Comparison of ENCODE assay signal across 8 cellular contexts in genomic region chr2:73235315-73236028, GRCh38. TPM values are rescaled to one million over a fixed set of nuclear protein-coding genes. Genes with fewer than 3 reads are reported as not detected.
DNase-seq lines count a peak whose midpoint lies in the region; ATAC-seq lines count a peak whose summit lies in the region.
"Had no signal": no experiment of that assay in that cellular context is flagged by ENCODE, and none has a peak within 500 bp of the region (broad histone marks: within the 10 kb centered on the region; RNA-seq: fewer than 3 reads in every experiment).

No MANE protein-coding gene starts in this region.

- CTCF ChIA-PET in activated CD4-positive, alpha-beta memory T cell treated with anti-CD3 and anti-CD28 coated beads for 36 hours (lab: Charles Lee) = interaction anchor here (0.6 to 10.2 kb wide), 7 partner anchors 21 to 636 kb away, joined by 3 to 70 read pairs (median 4); partner anchors contain the start of genes EGR4 and SMYD5

- peak overlapping the region; percentile 98 for H3K4me3 ChIP-seq in HUES64 (ENCODE audit: low read length)
- H3K4me3 ChIP-seq in iPS DF 6.9 (ENCODE audit: low read length) = peak overlapping the region; percentile 78; the same call in 1 of the 2 replicates

- DNase-seq in activated CD4-positive, alpha-beta memory T cell treated with anti-CD3 and anti-CD28 coated beads for 36 hours = peak; percentile 23
- DNase-seq in iPS DF 6.9 (ENCODE audit: low read depth, low spot score) = no peak
- DNase-seq in stimulated activated naive CD8-positive, alpha-beta T cell treated with anti-CD3 and anti-CD28 coated beads, Interleukin-15, amount 100 ng/mL, for 72 hours = no peak
- no peak for DNase-seq in glomerular visceral epithelial cell (ENCODE audit: extremely low spot score)
- no peak for DNase-seq in midbrain (lab: John Stamatoyannopoulos, UW)

- peaks cover 33% of the 10 kb centered on the region for H3K36me3 ChIP-seq in HUES64 (ENCODE audit: insufficient read depth, low read length)
- H3K36me3 ChIP-seq in iPS DF 6.9 (ENCODE audit: control insufficient read depth, insufficient read depth, low read length) = peaks cover 4% of the 10 kb centered on the region; the same call in 1 of the 2 replicates

- peak overlapping the region; percentile 87 for H3K4me3 Mint-ChIP-seq in activated CD4-positive, alpha-beta memory T cell treated with anti-CD3 and anti-CD28 coated beads for 36 hours
- H3K4me3 Mint-ChIP-seq in stimulated activated naive CD8-positive, alpha-beta T cell treated with anti-CD3 and anti-CD28 coated beads, Interleukin-15, amount 100 ng/mL, for 72 hours = peak overlapping the region; percentile 92 to 98

- no peaks in the 10 kb centered on the region for H3K9me3 ChIP-seq in HUES64 (ENCODE audit: insufficient read depth, low read depth, low read length)
- no peaks in the 10 kb centered on the region for H3K9me3 ChIP-seq in iPS DF 6.9 (ENCODE audit: control insufficient read depth, insufficient read depth, low read length)

- intact Hi-C loops in activated CD4-positive, alpha-beta memory T cell treated with anti-CD3 and anti-CD28 coated beads for 36 hours (cut with micrococcal nuclease) = loop anchor here (1.0 to 10.0 kb wide), 2 partner anchors 55 to 1219 kb away; partner anchors contain the start of genes INO80B and WBP1

- H3K27ac ChIP-seq in HUES64 (ENCODE audit: low read depth, low read length) = no peak overlapping the region
- no peak overlapping the region for H3K27ac ChIP-seq in iPS DF 6.9 (ENCODE audit: low read length)

- H3K27me3 ChIP-seq in HUES64 (ENCODE audit: insufficient read depth, low read length) (no peaks in the 10 kb centered on the region), iPS DF 6.9 (ENCODE audit: control insufficient read depth, insufficient read depth, low read length) (no peaks in the 10 kb centered on the region)

- peaks cover 44% of the 10 kb centered on the region for H3K4me1 Mint-ChIP-seq in activated CD4-positive, alpha-beta memory T cell treated with anti-CD3 and anti-CD28 coated beads for 36 hours (ENCODE audit: low read depth)
- H3K4me1 Mint-ChIP-seq in stimulated activated naive CD8-positive, alpha-beta T cell treated with anti-CD3 and anti-CD28 coated beads, Interleukin-15, amount 100 ng/mL, for 72 hours = peaks cover 55% of the 10 kb centered on the region

- H3K9ac ChIP-seq in HUES64 (ENCODE audit: low read depth, low read length) = peak overlapping the region; percentile 98

- H3K27ac Mint-ChIP-seq in activated CD4-positive, alpha-beta memory T cell treated with anti-CD3 and anti-CD28 coated beads for 36 hours = peak overlapping the region; percentile 80
- peak overlapping the region; percentile 96 to 99 for H3K27ac Mint-ChIP-seq in stimulated activated naive CD8-positive, alpha-beta T cell treated with anti-CD3 and anti-CD28 coated beads, Interleukin-15, amount 100 ng/mL, for 72 hours

- ATAC-seq in stimulated activated naive CD8-positive, alpha-beta T cell treated with anti-CD3 and anti-CD28 coated beads, Interleukin-15, amount 100 ng/mL, for 72 hours = no peak
- ATAC-seq in GM19452 (IDR thresholded peaks at IDR 0.05; ENCODE audit: unreplicated experiment) = no peak

- H3K36me3 Mint-ChIP-seq in activated CD4-positive, alpha-beta memory T cell treated with anti-CD3 and anti-CD28 coated beads for 36 hours = peaks cover 25% of the 10 kb centered on the region

- POLR2A ChIA-PET in activated CD4-positive, alpha-beta memory T cell treated with anti-CD3 and anti-CD28 coated beads for 36 hours (lab: Charles Lee) = interaction anchor here (0.6 to 3.4 kb wide), 5 partner anchors 9 to 150 kb away, joined by 3 to 32 read pairs (median 14); partner anchors contain the start of gene ALMS1

- H3K9me3 Mint-ChIP-seq in activated CD4-positive, alpha-beta memory T cell treated with anti-CD3 and anti-CD28 coated beads for 36 hours = no peaks in the 10 kb centered on the region
- H3K9me3 Mint-ChIP-seq in stimulated activated naive CD8-positive, alpha-beta T cell treated with anti-CD3 and anti-CD28 coated beads, Interleukin-15, amount 100 ng/mL, for 72 hours = no peaks in the 10 kb centered on the region

- peaks cover 23% of the 10 kb centered on the region for H3K4me1 ChIP-seq in HUES64 (ENCODE audit: insufficient read depth, low read length)
- H3K4me1 ChIP-seq in iPS DF 6.9 (ENCODE audit: control insufficient read depth, insufficient read depth, low read length) = peaks cover 2% of the 10 kb centered on the region; the same call in 1 of the 2 replicates

- H3K27me3 Mint-ChIP-seq in activated CD4-positive, alpha-beta memory T cell treated with anti-CD3 and anti-CD28 coated beads for 36 hours = peaks cover 1% of the 10 kb centered on the region
- H3K27me3 Mint-ChIP-seq in stimulated activated naive CD8-positive, alpha-beta T cell treated with anti-CD3 and anti-CD28 coated beads, Interleukin-15, amount 100 ng/mL, for 72 hours = no peaks in the 10 kb centered on the region

- 67% methylated on average over 11 of the region's 11 CpGs for WGBS in HUES64
- WGBS in iPS DF 6.9 (ENCODE audit: insufficient coverage, insufficient read length) = no CpG with 5 or more reads among the region's 11 CpGs

RNA-seq across cellular contexts. Expression of gene CCT7, which starts 1.4 kb away (rescaled TPM):
- 267 TPM for polyA plus RNA-seq in HUES64 (2013, experiment 1 of 2)
- 253 TPM for polyA plus RNA-seq in HUES64 (2013, experiment 2 of 2)
- total RNA-seq in activated CD4-positive, alpha-beta memory T cell treated with anti-CD3 and anti-CD28 coated beads for 36 hours = 100 to 1,000 TPM; 499 to 541 TPM

RNA-seq across cellular contexts. Expression of gene PRADC1, which starts 2.4 kb away (rescaled TPM):
- polyA plus RNA-seq in HUES64 (2013, experiment 1 of 2) = 8.6 TPM
- 8.6 TPM for polyA plus RNA-seq in HUES64 (2013, experiment 2 of 2)
- total RNA-seq in activated CD4-positive, alpha-beta memory T cell treated with anti-CD3 and anti-CD28 coated beads for 36 hours = 10 to 100 TPM; 12.9 to 13.6 TPM

RNA-seq across cellular contexts. Expression of gene SMYD5, which starts 21.4 kb away (rescaled TPM):
- polyA plus RNA-seq in HUES64 (2013, experiment 1 of 2) = 38.5 TPM
- polyA plus RNA-seq in HUES64 (2013, experiment 2 of 2) = 32.6 TPM
- total RNA-seq in activated CD4-positive, alpha-beta memory T cell treated with anti-CD3 and anti-CD28 coated beads for 36 hours = 10 to 100 TPM; 40.0 to 42.0 TPM

RNA-seq across cellular contexts. Expression of gene NOTO, which starts 33.1 kb away (rescaled TPM):
- polyA plus RNA-seq in HUES64 (2013, experiment 1 of 2) = 0.05 TPM
- polyA plus RNA-seq in HUES64 (2013, experiment 2 of 2) = 0.19 TPM
- not detected for total RNA-seq in activated CD4-positive, alpha-beta memory T cell treated with anti-CD3 and anti-CD28 coated beads for 36 hours
- total RNA-seq: dermis microvascular lymphatic vessel endothelial cell had no signal

RNA-seq across cellular contexts. Expression of gene FBXO41, which starts 48.8 kb away (rescaled TPM):
- polyA plus RNA-seq in HUES64 (2013, experiment 1 of 2) = 3.4 TPM
- 3.9 TPM for polyA plus RNA-seq in HUES64 (2013, experiment 2 of 2)
- total RNA-seq in activated CD4-positive, alpha-beta memory T cell treated with anti-CD3 and anti-CD28 coated beads for 36 hours = 10 to 100 TPM; 15.2 to 15.6 TPM
